11 cellular contexts compared by ENCODE assay signal in the genomic region with DNA sequence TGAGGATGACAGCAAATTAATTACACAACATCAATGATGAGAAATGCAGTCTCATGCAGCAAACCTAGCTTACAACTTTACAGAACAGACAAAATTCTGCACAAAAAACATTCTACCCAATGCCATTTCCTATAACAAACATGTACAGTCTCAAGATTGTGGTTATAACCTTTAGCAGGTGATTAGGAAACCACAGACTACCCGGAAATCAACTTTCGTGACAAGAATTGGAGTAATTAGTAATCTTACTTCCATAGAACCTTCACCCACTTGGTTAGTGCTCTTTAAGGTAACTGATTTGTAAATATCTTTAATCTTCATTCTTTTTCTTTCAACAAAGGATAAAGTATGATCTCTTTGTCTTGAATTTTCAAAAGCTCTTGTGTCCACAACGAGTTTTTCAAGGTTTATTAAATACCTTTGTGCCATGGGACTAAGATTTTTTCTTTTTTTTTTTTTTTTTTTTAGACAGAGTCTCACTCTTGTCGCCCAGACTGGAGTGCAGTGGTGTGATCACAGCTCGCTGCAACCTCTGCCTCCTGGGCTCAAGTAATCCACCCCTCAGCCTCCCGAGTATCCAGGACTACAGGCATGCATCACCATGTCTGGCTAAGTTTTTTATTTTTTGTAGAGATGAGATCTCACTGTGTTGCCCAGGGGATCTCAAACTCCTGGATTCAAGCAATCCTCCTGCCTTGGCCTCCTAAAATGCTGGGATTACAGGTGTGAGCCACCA.
A peak's percentile ranks its signal among the peaks of the same experiment; 100 is the strongest.
DNase-seq lines count a peak whose midpoint lies in the region; ATAC-seq, FAIRE-seq and TF ChIP-seq lines count a peak whose summit lies in the region.
"Had no signal": no experiment of that assay in that cellular context is flagged by ENCODE, and none has a peak within 500 bp of the region (broad histone marks: within the 10 kb centered on the region; RNA-seq: fewer than 3 reads in every experiment).

No MANE protein-coding gene starts in this region.

- POLR2A ChIA-PET in CD4-positive, alpha-beta memory T cell (lab: Charles Lee; ENCODE audit: partially characterized antibody) = interaction anchor here (0.7 to 3.8 kb wide), 18 partner anchors 10 to 339 kb away, joined by 3 to 36 read pairs (median 5); partner anchors contain the start of genes EIF3K, GGN, MAP4K1 and RINL
- POLR2A ChIA-PET in activated naive CD8-positive, alpha-beta T cell treated with anti-CD3 and anti-CD28 coated beads, Interleukin-2, amount 10 ng/mL, durations not matched to agents 7 days and 5 days (lab: Charles Lee) = interaction anchor here (0.6 to 1.6 kb wide), 8 partner anchors 9 to 310 kb away, joined by 3 to 5 read pairs (median 3); partner anchors contain the start of genes ECH1, EIF3K and MAP4K1

- no peak overlapping the region for H4K8ac ChIP-seq in neuronal stem cell (ENCODE audit: low read depth, low read length)

- no peak for TF ChIP-seq CTCF in OCI-LY3 (IDR thresholded peaks at IDR 0.05; ENCODE audit: low read depth, low read length)
- no peak for TF ChIP-seq CTCF in pancreas (IDR thresholded peaks at IDR 0.05)
- no peak for TF ChIP-seq CTCF in prostate gland (IDR thresholded peaks at IDR 0.05)
- TF ChIP-seq CTCF in sigmoid colon (IDR thresholded peaks at IDR 0.05) = no peak

- WGBS in pancreas, 2 donors = 24% methylated on average over 6 of the region's 6 CpGs
- 46% methylated on average over 6 of the region's 6 CpGs for WGBS in prostate gland
- WGBS in sigmoid colon, 2 donors = 50 to 60% methylated on average over 6 of the region's 6 CpGs
- WGBS in neuronal stem cell (ENCODE audit: extremely low coverage in 2 of 2, insufficient read length in 2 of 2, insufficient replicate concordance in 1 of 2), 2 donors = no CpG with 5 or more reads among the region's 6 CpGs

- CTCF ChIA-PET in CD4-positive, alpha-beta memory T cell (lab: Charles Lee; ENCODE audit: partially characterized antibody) = interaction anchor here (0.6 to 3.3 kb wide), 9 partner anchors 10 to 420 kb away, joined by 3 to 41 read pairs (median 4); partner anchors contain the start of gene EIF3K

- H3K36me3 ChIP-seq in CD4-positive, alpha-beta memory T cell (ENCODE audit: insufficient read depth, low read length) = no peaks in the 10 kb centered on the region
- H3K36me3 ChIP-seq in OCI-LY3 (replicated peaks; ENCODE audit: low read depth, low read length) = peaks cover 9% of the 10 kb centered on the region
- no peaks in the 10 kb centered on the region for H3K36me3 ChIP-seq in pancreas
- no peaks in the 10 kb centered on the region for H3K36me3 ChIP-seq in prostate gland
- no peaks in the 10 kb centered on the region for H3K36me3 ChIP-seq in sigmoid colon
- H3K36me3 ChIP-seq in neuronal stem cell (replicated peaks in 1 of 2; ENCODE audit: control insufficient read depth in 2 of 2, insufficient read depth in 2 of 2, low read length in 2 of 2) = peaks cover 0 to 2% of the 10 kb centered on the region in 2 donors

- peak; percentile 66 to 81 (median 72) for DNase-seq in CD4-positive, alpha-beta memory T cell
- DNase-seq in activated naive CD8-positive, alpha-beta T cell treated with anti-CD3 and anti-CD28 coated beads, Interleukin-2, amount 10 ng/mL, durations not matched to agents 7 days and 5 days = no peak
- DNase-seq in pancreas (no peak), prostate gland (ENCODE audit: low spot score) (no peak), NCI-H2107 treated with DMSO at 0.1 percent for 48 hours (lab: John Stamatoyannopoulos, UW; ENCODE audit: unreplicated experiment) (no peak), sigmoid colon (no peak), neuronal stem cell (ENCODE audit: low spot score) (no peak)
- DNase-seq: NCI-H2029 treated with DMSO at 0.1 percent for 48 hours, trophoblast cell had no signal

- no peaks in the 10 kb centered on the region for H3K79me2 ChIP-seq in OCI-LY3 (ENCODE audit: low read length)

- FAIRE-seq in pancreas (lab: Jason Lieb, UNC) = no peak

- H3K14ac ChIP-seq in neuronal stem cell (ENCODE audit: low read length) = no peak overlapping the region

- ATAC-seq in activated naive CD8-positive, alpha-beta T cell treated with anti-CD3 and anti-CD28 coated beads, Interleukin-2, amount 10 ng/mL, durations not matched to agents 7 days and 5 days (ENCODE audit: low read depth) = peak; percentile 88
- peak in 3 of 4 donors; percentile 44 to 54 (median 51) for ATAC-seq in pancreas

- peaks cover 0 to 13% (median 4%) of the 10 kb centered on the region in 8 donors for H3K9me3 Mint-ChIP-seq in CD4-positive, alpha-beta memory T cell
- peaks cover 17% of the 10 kb centered on the region for H3K9me3 Mint-ChIP-seq in activated naive CD8-positive, alpha-beta T cell treated with anti-CD3 and anti-CD28 coated beads, Interleukin-2, amount 10 ng/mL, durations not matched to agents 7 days and 5 days

- TF ChIP-seq POLR2A in prostate gland (IDR thresholded peaks at IDR 0.05) (no peak), sigmoid colon (IDR thresholded peaks at IDR 0.05) (no peak)

- H2AFZ ChIP-seq in OCI-LY3 (ENCODE audit: low read depth, low read length) = 0 out of 2 replicates have a peak overlapping the region, but pooled peaks have one; percentile 2
- H2AFZ ChIP-seq in neuronal stem cell (ENCODE audit: low read length) = no peak overlapping the region

- H4K91ac ChIP-seq in neuronal stem cell (ENCODE audit: low read depth, low read length, poor library complexity) = no peak overlapping the region

- no peak overlapping the region for H2BK12ac ChIP-seq in neuronal stem cell (ENCODE audit: low read length)

- H3K4me2 ChIP-seq in OCI-LY3 (ENCODE audit: low read length) (peak overlapping the region; percentile 3; the same call in 1 of the 2 replicates), neuronal stem cell (ENCODE audit: insufficient read depth, low read length, poor library complexity, severe bottlenecking) (no peak overlapping the region)

- intact Hi-C loops in CD4-positive, alpha-beta memory T cell (cut with micrococcal nuclease) = loop anchor here (1.0 kb wide), 2 partner anchors 24 to 391 kb away; partner anchors contain the start of genes MRPS12 and SARS2
- intact Hi-C loops in pancreas (cut with DNase I) = no loop called here
- intact Hi-C loops in prostate gland (cut with DNase I) = no loop called here
- intact Hi-C loops in sigmoid colon (cut with DNase I) = no loop called here

- H3K4me3 ChIP-seq in CD4-positive, alpha-beta memory T cell (ENCODE audit: low read length in 2 of 2) = peak overlapping the region in 1 of 2 donors; percentile 33
- no peak overlapping the region for H3K4me3 ChIP-seq in OCI-LY3 (ENCODE audit: low read length)
- no peak overlapping the region for H3K4me3 ChIP-seq in pancreas
- H3K4me3 ChIP-seq in prostate gland = no peak overlapping the region
- H3K4me3 ChIP-seq in sigmoid colon = no peak overlapping the region
- H3K4me3 ChIP-seq in neuronal stem cell (ENCODE audit: low read length in 2 of 2) = no peak overlapping the region

- H4K20me1 ChIP-seq in OCI-LY3 (ENCODE audit: insufficient read depth, low read length) = no peaks in the 10 kb centered on the region

- H2BK5ac ChIP-seq in neuronal stem cell (ENCODE audit: low read length) = no peak overlapping the region

- H2BK120ac ChIP-seq in neuronal stem cell (ENCODE audit: low read depth, low read length) = no peak overlapping the region

- H3K36me3 Mint-ChIP-seq in CD4-positive, alpha-beta memory T cell = peaks cover 2 to 4% of the 10 kb centered on the region in 2 donors
- H3K36me3 Mint-ChIP-seq in activated naive CD8-positive, alpha-beta T cell treated with anti-CD3 and anti-CD28 coated beads, Interleukin-2, amount 10 ng/mL, durations not matched to agents 7 days and 5 days = peaks cover 14% of the 10 kb centered on the region

- H3K4me3 Mint-ChIP-seq in CD4-positive, alpha-beta memory T cell = peak overlapping the region; percentile 43 to 82 (median 69)
- peak overlapping the region; percentile 69 for H3K4me3 Mint-ChIP-seq in activated naive CD8-positive, alpha-beta T cell treated with anti-CD3 and anti-CD28 coated beads, Interleukin-2, amount 10 ng/mL, durations not matched to agents 7 days and 5 days

- peak overlapping the region; percentile 82 to 95 (median 87) for H3K27ac Mint-ChIP-seq in CD4-positive, alpha-beta memory T cell
- peak overlapping the region; percentile 91 for H3K27ac Mint-ChIP-seq in activated naive CD8-positive, alpha-beta T cell treated with anti-CD3 and anti-CD28 coated beads, Interleukin-2, amount 10 ng/mL, durations not matched to agents 7 days and 5 days

- H3K4ac ChIP-seq in neuronal stem cell (ENCODE audit: low read length) = no peak overlapping the region

- H3K9me3 ChIP-seq in CD4-positive, alpha-beta memory T cell (ENCODE audit: control insufficient read depth in 1 of 2, low read length in 2 of 2) = peaks cover 0 to 4% of the 10 kb centered on the region in 2 donors
- H3K9me3 ChIP-seq in OCI-LY3 (ENCODE audit: insufficient read depth, low read length) (peaks cover 10% of the 10 kb centered on the region), pancreas (no peaks in the 10 kb centered on the region), prostate gland (no peaks in the 10 kb centered on the region), sigmoid colon (peaks cover 0 to 10% (median 6%) of the 10 kb centered on the region in 4 donors), neuronal stem cell (replicated peaks in 1 of 2; ENCODE audit: control insufficient read depth in 2 of 2, insufficient read depth in 1 of 2, low read depth in 1 of 2, low read length in 2 of 2) (peaks cover 4 to 20% of the 10 kb centered on the region in 2 donors)

- no peaks in the 10 kb centered on the region for H3K27me3 Mint-ChIP-seq in CD4-positive, alpha-beta memory T cell
- H3K27me3 Mint-ChIP-seq in activated naive CD8-positive, alpha-beta T cell treated with anti-CD3 and anti-CD28 coated beads, Interleukin-2, amount 10 ng/mL, durations not matched to agents 7 days and 5 days = peaks cover 16% of the 10 kb centered on the region

- H3K27ac ChIP-seq in CD4-positive, alpha-beta memory T cell (ENCODE audit: low read depth, low read length) = peak overlapping the region; percentile 12
- H3K27ac ChIP-seq in OCI-LY3 (ENCODE audit: low read length) (no peak overlapping the region), pancreas (peak overlapping the region; percentile 24 to 54 (median 39)), prostate gland (no peak overlapping the region), sigmoid colon (no peak overlapping the region), neuronal stem cell (replicated peaks; ENCODE audit: low read length) (no peak overlapping the region)
- H3K27ac ChIP-seq: C4-2B had no signal

- H3K27me3 ChIP-seq in CD4-positive, alpha-beta memory T cell (ENCODE audit: insufficient read depth, low read length) = no peaks in the 10 kb centered on the region
- H3K27me3 ChIP-seq in OCI-LY3 (ENCODE audit: low read depth, low read length) (peaks cover 7% of the 10 kb centered on the region; the same call in 1 of the 2 replicates), pancreas (no peaks in the 10 kb centered on the region), prostate gland (replicated peaks; ENCODE audit: insufficient read depth) (no peaks in the 10 kb centered on the region), sigmoid colon (no peaks in the 10 kb centered on the region), neuronal stem cell (ENCODE audit: control insufficient read depth in 3 of 3, insufficient read depth in 3 of 3, low read depth in 1 of 3, low read length in 3 of 3) (no peaks in the 10 kb centered on the region)

- no peak overlapping the region for H2BK15ac ChIP-seq in neuronal stem cell (ENCODE audit: low read length)

- peaks cover 44% of the 10 kb centered on the region for H3K4me1 ChIP-seq in CD4-positive, alpha-beta memory T cell (ENCODE audit: insufficient read depth, low read length)
- peaks cover 12% of the 10 kb centered on the region for H3K4me1 ChIP-seq in OCI-LY3 (ENCODE audit: low read length)
- peaks cover 10 to 17% (median 13%) of the 10 kb centered on the region in 3 donors for H3K4me1 ChIP-seq in pancreas
- no peaks in the 10 kb centered on the region for H3K4me1 ChIP-seq in prostate gland (replicated peaks)
- peaks cover 0 to 5% (median 2%) of the 10 kb centered on the region in 4 donors for H3K4me1 ChIP-seq in sigmoid colon
- no peaks in the 10 kb centered on the region for H3K4me1 ChIP-seq in neuronal stem cell (ENCODE audit: control insufficient read depth in 2 of 2, insufficient read depth in 1 of 2, low read depth in 1 of 2, low read length in 2 of 2)

- H3K79me1 ChIP-seq in neuronal stem cell (ENCODE audit: low read depth, low read length) = no peaks in the 10 kb centered on the region

- H3K9ac ChIP-seq in OCI-LY3 (ENCODE audit: low read length) (no peak overlapping the region), neuronal stem cell (ENCODE audit: low read depth, low read length, poor library complexity) (no peak overlapping the region)

- H3K4me1 Mint-ChIP-seq in CD4-positive, alpha-beta memory T cell = peaks cover 24 to 61% (median 41%) of the 10 kb centered on the region in 4 donors
- peaks cover 22% of the 10 kb centered on the region for H3K4me1 Mint-ChIP-seq in activated naive CD8-positive, alpha-beta T cell treated with anti-CD3 and anti-CD28 coated beads, Interleukin-2, amount 10 ng/mL, durations not matched to agents 7 days and 5 days

- no peak for TF ChIP-seq EP300 in sigmoid colon (IDR thresholded peaks at IDR 0.05)

- H2AK5ac ChIP-seq in neuronal stem cell (ENCODE audit: low read depth, low read length) = no peak overlapping the region

- H3K18ac ChIP-seq in neuronal stem cell (ENCODE audit: low read length) = no peak overlapping the region

- H3K23ac ChIP-seq in neuronal stem cell (ENCODE audit: low read depth, low read length, poor library complexity) = no peak overlapping the region

Comparison
In these comparisons a context has a peak if more than half of its experiments do, and no peak if none do; other contexts are left out.
1. DNase-seq: peak in CD4-positive, alpha-beta memory T cell (5 of 5); none in activated naive CD8-positive, alpha-beta T cell treated with anti-CD3 and anti-CD28 coated beads, Interleukin-2, amount 10 ng/mL, durations not matched to agents 7 days and 5 days (single experiment), pancreas (0 of 6), prostate gland (single experiment), NCI-H2107 treated with DMSO at 0.1 percent for 48 hours (single experiment), sigmoid colon (single experiment) and neuronal stem cell (single experiment).
2. H3K27ac ChIP-seq: peak in CD4-positive, alpha-beta memory T cell (single experiment) and pancreas (4 of 4); none in OCI-LY3 (single experiment), prostate gland (0 of 2), sigmoid colon (0 of 4) and neuronal stem cell (single experiment).